ENCODE assay signal across 1 cellular context in genomic region chr11:66051766-66052663, GRCh38.
TF ChIP-seq lines count a peak whose summit lies in the region.

Gene SF3B2, plus strand, starts transcription at chr11:66052364. Its CDS starts 21 bp downstream, at chr11:66052385.

TF ChIP-seq in GM12878, 131 proteins besides CTCF, POLR2A, EP300 and RAD21 (continued from another document and continues in another):
- TF ChIP-seq MLLT1 (IDR thresholded peaks at IDR 0.05), result peak; percentile 56
- peak; percentile 81; the same call in 1 of the 2 replicates for TF ChIP-seq PML (IDR thresholded peaks at IDR 0.05; ENCODE audit: low read length)
- TF ChIP-seq ZZZ3 (IDR thresholded peaks at IDR 0.05; ENCODE audit: control insufficient read depth, insufficient read length, low read depth), result no peak
- peak; percentile 98 for TF ChIP-seq IKZF1 (conservative IDR thresholded peaks at IDR 0.05)
- TF ChIP-seq, protein P1, sequence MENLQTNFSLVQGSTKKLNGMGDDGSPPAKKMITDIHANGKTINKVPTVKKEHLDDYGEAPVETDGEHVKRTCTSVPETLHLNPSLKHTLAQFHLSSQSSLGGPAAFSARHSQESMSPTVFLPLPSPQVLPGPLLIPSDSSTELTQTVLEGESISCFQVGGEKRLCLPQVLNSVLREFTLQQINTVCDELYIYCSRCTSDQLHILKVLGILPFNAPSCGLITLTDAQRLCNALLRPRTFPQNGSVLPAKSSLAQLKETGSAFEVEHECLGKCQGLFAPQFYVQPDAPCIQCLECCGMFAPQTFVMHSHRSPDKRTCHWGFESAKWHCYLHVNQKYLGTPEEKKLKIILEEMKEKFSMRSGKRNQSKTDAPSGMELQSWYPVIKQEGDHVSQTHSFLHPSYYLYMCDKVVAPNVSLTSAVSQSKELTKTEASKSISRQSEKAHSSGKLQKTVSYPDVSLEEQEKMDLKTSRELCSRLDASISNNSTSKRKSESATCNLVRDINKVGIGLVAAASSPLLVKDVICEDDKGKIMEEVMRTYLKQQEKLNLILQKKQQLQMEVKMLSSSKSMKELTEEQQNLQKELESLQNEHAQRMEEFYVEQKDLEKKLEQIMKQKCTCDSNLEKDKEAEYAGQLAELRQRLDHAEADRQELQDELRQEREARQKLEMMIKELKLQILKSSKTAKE (IDR thresholded peaks at IDR 0.05; ENCODE audit: low read depth, poor library complexity, severe bottlenecking), result no peak
- no peak for TF ChIP-seq RAD51 (IDR thresholded peaks at IDR 0.05)
- TF ChIP-seq WRNIP1 (IDR thresholded peaks at IDR 0.05; ENCODE audit: borderline replicate concordance, low read depth, low read length), result no peak
- TF ChIP-seq ELK1 (IDR thresholded peaks at IDR 0.05; ENCODE audit: low read depth, low read length), result peak; percentile 78
- no peak for TF ChIP-seq ASH2L (IDR thresholded peaks at IDR 0.05; ENCODE audit: borderline replicate concordance, low read depth)
- TF ChIP-seq FOS (IDR thresholded peaks at IDR 0.05; ENCODE audit: borderline replicate concordance, extremely low read depth, insufficient read length), result no peak
- no peak for TF ChIP-seq CUX1 (IDR thresholded peaks at IDR 0.05; ENCODE audit: insufficient replicate concordance, low read depth, low read length)
- TF ChIP-seq CEBPB (IDR thresholded peaks at IDR 0.05; ENCODE audit: borderline replicate concordance in 1 of 2, low read depth in 2 of 2, low read length in 2 of 2), result no peak
- TF ChIP-seq ZNF207 (IDR thresholded peaks at IDR 0.05; ENCODE audit: borderline replicate concordance), result peak; percentile 54; the same call in 1 of the 2 replicates
- TF ChIP-seq, protein P2, sequence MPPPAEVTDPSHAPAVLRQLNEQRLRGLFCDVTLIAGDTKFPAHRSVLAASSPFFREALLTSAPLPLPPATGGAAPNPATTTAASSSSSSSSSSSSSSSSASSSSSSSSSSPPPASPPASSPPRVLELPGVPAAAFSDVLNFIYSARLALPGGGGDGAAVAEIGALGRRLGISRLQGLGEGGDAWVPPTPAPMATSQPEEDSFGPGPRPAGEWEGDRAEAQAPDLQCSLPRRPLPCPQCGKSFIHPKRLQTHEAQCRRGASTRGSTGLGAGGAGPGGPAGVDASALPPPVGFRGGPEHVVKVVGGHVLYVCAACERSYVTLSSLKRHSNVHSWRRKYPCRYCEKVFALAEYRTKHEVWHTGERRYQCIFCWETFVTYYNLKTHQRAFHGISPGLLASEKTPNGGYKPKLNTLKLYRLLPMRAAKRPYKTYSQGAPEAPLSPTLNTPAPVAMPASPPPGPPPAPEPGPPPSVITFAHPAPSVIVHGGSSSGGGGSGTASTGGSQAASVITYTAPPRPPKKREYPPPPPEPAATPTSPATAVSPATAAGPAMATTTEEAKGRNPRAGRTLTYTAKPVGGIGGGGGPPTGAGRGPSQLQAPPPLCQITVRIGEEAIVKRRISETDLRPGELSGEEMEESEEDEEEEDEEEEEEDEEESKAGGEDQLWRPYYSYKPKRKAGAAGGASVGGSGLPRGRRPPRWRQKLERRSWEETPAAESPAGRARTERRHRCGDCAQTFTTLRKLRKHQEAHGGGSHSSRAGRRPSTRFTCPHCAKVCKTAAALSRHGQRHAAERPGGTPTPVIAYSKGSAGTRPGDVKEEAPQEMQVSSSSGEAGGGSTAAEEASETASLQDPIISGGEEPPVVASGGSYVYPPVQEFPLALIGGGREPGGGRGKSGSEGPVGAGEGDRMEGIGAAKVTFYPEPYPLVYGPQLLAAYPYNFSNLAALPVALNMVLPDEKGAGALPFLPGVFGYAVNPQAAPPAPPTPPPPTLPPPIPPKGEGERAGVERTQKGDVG (CRISPR knock-in tag; IDR thresholded peaks at IDR 0.05), result no peak
- TF ChIP-seq CEBPZ (IDR thresholded peaks at IDR 0.05; ENCODE audit: low read depth, low read length), result no peak
- peak; percentile 95 for TF ChIP-seq ZBTB40 (IDR thresholded peaks at IDR 0.05; ENCODE audit: borderline replicate concordance)
- no peak for TF ChIP-seq MEF2A (IDR thresholded peaks at IDR 0.05; ENCODE audit: insufficient read depth, low read depth, low read length)
- TF ChIP-seq POLR2AphosphoS5 (IDR thresholded peaks at IDR 0.05; ENCODE audit: low read length), result peak; percentile 89
- TF ChIP-seq NR2F1 (conservative IDR thresholded peaks at IDR 0.05), result peak; percentile 25; the same call in 1 of the 2 replicates
- TF ChIP-seq ZNF274 (IDR thresholded peaks at IDR 0.05; ENCODE audit: insufficient read depth, insufficient read length), result no peak
- TF ChIP-seq SRF (IDR thresholded peaks at IDR 0.05; ENCODE audit: low read depth in 2 of 2, low read length in 2 of 2), result no peak
- no peak for TF ChIP-seq EZH2 (IDR thresholded peaks at IDR 0.05; ENCODE audit: borderline replicate concordance, control insufficient read depth, low read depth, low read length)
- TF ChIP-seq ZNF24 (IDR thresholded peaks at IDR 0.05), result no peak
- TF ChIP-seq SMC3 (IDR thresholded peaks at IDR 0.05; ENCODE audit: borderline replicate concordance, low read length), result no peak
- TF ChIP-seq IRF4 (IDR thresholded peaks at IDR 0.05; ENCODE audit: low read depth, low read length), result no peak
- TF ChIP-seq ETV6 (conservative IDR thresholded peaks at IDR 0.05 in 1 of 2, IDR thresholded peaks at IDR 0.05 in 1 of 2; ENCODE audit: borderline replicate concordance in 1 of 2, low read depth in 1 of 2), result peak in 1 of 2 experiments; percentile 51; a peak in 1 of 4 replicates
- TF ChIP-seq ESRRA (IDR thresholded peaks at IDR 0.05; ENCODE audit: low read length), result 0 out of 2 replicates have a peak, but pooled peaks have one; percentile 19
- TF ChIP-seq SP1 (IDR thresholded peaks at IDR 0.05; ENCODE audit: low read depth, low read length), result peak; percentile 85
- TF ChIP-seq TAF1 (IDR thresholded peaks at IDR 0.05; ENCODE audit: borderline replicate concordance, low read depth, low read length), result peak; percentile 95
- no peak for TF ChIP-seq NFIC (IDR thresholded peaks at IDR 0.05; ENCODE audit: low read depth, low read length)
- TF ChIP-seq CREM (IDR thresholded peaks at IDR 0.05; ENCODE audit: low read depth), result peak; percentile 93
- TF ChIP-seq CBFB (IDR thresholded peaks at IDR 0.05; ENCODE audit: low read depth), result peak; percentile 71; the same call in 1 of the 2 replicates
